Comparison of ENCODE assay signal across 9 cellular contexts in genomic region chr6:125957845-125958244, GRCh38. TPM values are rescaled to one million over a fixed set of nuclear protein-coding genes. Genes with fewer than 3 reads are reported as not detected.
DNase-seq lines count a peak whose midpoint lies in the region; ATAC-seq and TF ChIP-seq lines count a peak whose summit lies in the region.
"Had no signal": no experiment of that assay in that cellular context is flagged by ENCODE, and none has a peak within 500 bp of the region (broad histone marks: within the 10 kb centered on the region; RNA-seq: fewer than 3 reads in every experiment).

No MANE protein-coding gene starts in this region.

- no peaks in the 10 kb centered on the region for H3K4me1 ChIP-seq in ES-I3 (ENCODE audit: insufficient read depth, low read length)
- no peaks in the 10 kb centered on the region for H3K4me1 ChIP-seq in colonic mucosa
- H3K4me1 ChIP-seq in mononuclear cell (ENCODE audit: insufficient read depth, low read length) = peaks cover 33% of the 10 kb centered on the region
- peaks cover 27% of the 10 kb centered on the region for H3K4me1 ChIP-seq in CD8-positive, alpha-beta T cell (ENCODE audit: insufficient read depth, low read length)

- H3K36me3 ChIP-seq in ES-I3 (ENCODE audit: insufficient read depth, low read length) = no peaks in the 10 kb centered on the region
- no peaks in the 10 kb centered on the region for H3K36me3 ChIP-seq in colonic mucosa
- H3K36me3 ChIP-seq in CD8-positive, alpha-beta T cell (ENCODE audit: insufficient read depth, low read length) = peaks cover 7% of the 10 kb centered on the region

- H3K27me3 ChIP-seq in colonic mucosa (no peaks in the 10 kb centered on the region), mononuclear cell (ENCODE audit: insufficient read depth, low read length) (no peaks in the 10 kb centered on the region)
- H3K27me3 ChIP-seq in CD8-positive, alpha-beta T cell (ENCODE audit: insufficient read depth, low read length) = no peaks in the 10 kb centered on the region

- POLR2A ChIA-PET in CD8-positive, alpha-beta T cell (lab: Charles Lee) = interaction anchor here (1.3 to 4.0 kb wide), 6 partner anchors 13 to 177 kb away, joined by 3 to 72 read pairs (median 18); partner anchors contain the start of genes NCOA7 and TRMT11

- no peak for TF ChIP-seq CTCF in colonic mucosa (IDR thresholded peaks at IDR 0.05)
- no peak for TF ChIP-seq CTCF in CD8-positive, alpha-beta T cell (IDR thresholded peaks at IDR 0.05)

- CTCF ChIA-PET in CD8-positive, alpha-beta T cell (lab: Charles Lee) = interaction anchor here (1.1 to 3.4 kb wide), 7 partner anchors 11 to 646 kb away, joined by 3 to 33 read pairs (median 19); partner anchors contain the start of genes NCOA7 and TRMT11

- H3K9me3 ChIP-seq in ES-I3 (ENCODE audit: control insufficient read depth, insufficient read depth, low read length) (no peaks in the 10 kb centered on the region), colonic mucosa (no peaks in the 10 kb centered on the region), mononuclear cell (ENCODE audit: low read depth, low read length) (no peaks in the 10 kb centered on the region)
- no peaks in the 10 kb centered on the region for H3K9me3 ChIP-seq in CD8-positive, alpha-beta T cell (ENCODE audit: low read length)

- peak overlapping the region; percentile 95 for H3K27ac ChIP-seq in colonic mucosa
- H3K27ac ChIP-seq in CD8-positive, alpha-beta T cell (ENCODE audit: low read depth, low read length) = no peak overlapping the region

- no peak overlapping the region for H3K4me3 Mint-ChIP-seq in CD8-positive, alpha-beta T cell
- H3K4me3 Mint-ChIP-seq: nephron had no signal

- no peak overlapping the region for H3K27ac Mint-ChIP-seq in CD8-positive, alpha-beta T cell
- H3K27ac Mint-ChIP-seq: nephron had no signal

- ATAC-seq in HG03108 (IDR thresholded peaks at IDR 0.05; ENCODE audit: unreplicated experiment) (no peak), HG03469 (IDR thresholded peaks at IDR 0.05; ENCODE audit: unreplicated experiment) (no peak)
- ATAC-seq in CD8-positive, alpha-beta T cell = no peak

- H3K9me3 Mint-ChIP-seq in CD8-positive, alpha-beta T cell = no peaks in the 10 kb centered on the region
- H3K9me3 Mint-ChIP-seq: nephron had no signal

- H3K9ac ChIP-seq in ES-I3 (ENCODE audit: low read depth, low read length) (peak overlapping the region; percentile 78; the same call in 1 of the 2 replicates), colonic mucosa (ENCODE audit: low read depth in 2 of 2, low read length in 2 of 2) (peak overlapping the region in 1 of 2 donors; percentile 90)

- H3K27me3 Mint-ChIP-seq in CD8-positive, alpha-beta T cell (ENCODE audit: low read depth) = no peaks in the 10 kb centered on the region

- H3K36me3 Mint-ChIP-seq in CD8-positive, alpha-beta T cell = peaks cover 7% of the 10 kb centered on the region

- peaks cover 15% of the 10 kb centered on the region for H3K4me1 Mint-ChIP-seq in CD8-positive, alpha-beta T cell (ENCODE audit: low read depth)
- H3K4me1 Mint-ChIP-seq: nephron had no signal

- H3K4me3 ChIP-seq in colonic mucosa (peak overlapping the region; percentile 88), mononuclear cell (ENCODE audit: low read length) (peak overlapping the region; percentile 88)
- no peak overlapping the region for H3K4me3 ChIP-seq in CD8-positive, alpha-beta T cell (ENCODE audit: low read depth, low read length)

- intact Hi-C loops in colonic mucosa (cut with DNase I) = loop anchor here (2.0 to 10.0 kb wide), 2 partner anchors 177 to 653 kb away; partner anchors contain the start of gene HDDC2
- intact Hi-C loops in CD8-positive, alpha-beta T cell (cut with DNase I, micrococcal nuclease) = loop anchor here (1.0 to 10.0 kb wide), 7 partner anchors 17 to 1309 kb away; partner anchors contain the start of genes CENPW (in 1 of the 2), HDDC2 (in 1 of the 2), RNF146 (in 1 of the 2) and TRMT11 (in 1 of the 2)

- DNase-seq in NCI-H146 treated with DMSO at 0.1 percent for 48 hours (lab: John Stamatoyannopoulos, UW; ENCODE audit: unreplicated experiment) (peak; percentile 34), colonic mucosa (peak; percentile 67), SHP77 treated with DMSO at 0.1 percent for 48 hours (lab: John Stamatoyannopoulos, UW) (no peak)
- DNase-seq in CD8-positive, alpha-beta T cell = no peak

RNA-seq across cellular contexts. Expression of gene HINT3, which starts 1.3 kb away (rescaled TPM):
- 10 to 100 TPM; 17.1 to 38.5 TPM for total RNA-seq in colonic mucosa
- total RNA-seq in mononuclear cell = 22.5 TPM
- 10 to 100 TPM; 14.2 to 15.4 TPM for total RNA-seq in CD8-positive, alpha-beta T cell

RNA-seq across cellular contexts. Expression of gene TRMT11, which starts 28.5 kb away (rescaled TPM):
- 10 to 100 TPM; 17.0 to 18.7 TPM for total RNA-seq in colonic mucosa
- total RNA-seq in mononuclear cell = 35.2 TPM
- 10 to 100 TPM; 19.0 to 19.4 TPM for total RNA-seq in CD8-positive, alpha-beta T cell

Comparison
In these comparisons a context has a peak if more than half of its experiments do, and no peak if none do; other contexts are left out.
1. DNase-seq: peak in NCI-H146 treated with DMSO at 0.1 percent for 48 hours (single experiment) and colonic mucosa (single experiment); none in SHP77 treated with DMSO at 0.1 percent for 48 hours (single experiment) and CD8-positive, alpha-beta T cell (0 of 7).